In genomic region chr22:50603511-50604255, GRCh38 we compare ENCODE assay signal across 16 cellular contexts. TPM values are rescaled to one million over a fixed set of nuclear protein-coding genes. Genes with fewer than 3 reads are reported as not detected.
DNase-seq lines count a peak whose midpoint lies in the region; ATAC-seq, FAIRE-seq and TF ChIP-seq lines count a peak whose summit lies in the region.
"Had no signal": no experiment of that assay in that cellular context is flagged by ENCODE, and none has a peak within 500 bp of the region (broad histone marks: within the 10 kb centered on the region; RNA-seq: fewer than 3 reads in every experiment).

No MANE protein-coding gene starts in this region.

- DNase-seq in AG20443 (ENCODE audit: low spot score), result peak; percentile 23
- DNase-seq in GM10266 (ENCODE audit: extremely low spot score), result peak; percentile 40
- peak; percentile 54 for DNase-seq in RWPE2 (ENCODE audit: low spot score)
- peak; percentile 61 for DNase-seq in kidney
- DNase-seq in foreskin keratinocyte, result no peak
- DNase-seq in putamen (ENCODE audit: low spot score), result no peak
- no peak for DNase-seq in SIG-M5 (lab: John Stamatoyannopoulos, UW)
- DNase-seq in NCI-H526 treated with DMSO at 0.1 percent for 48 hours (lab: John Stamatoyannopoulos, UW), result no peak
- DNase-seq: Caco-2; CD4-positive, CD25-positive, alpha-beta regulatory T cell; NCI-H1105 treated with DMSO at 0.1 percent for 48 hours; NCI-H187; NK-92 treated with Interleukin-12 subunit alpha and Interleukin-12 subunit beta, amount 100 ng/mL, for 24 hours had no signal

- H3K9me3 ChIP-seq in RWPE2 (ENCODE audit: severe bottlenecking) (no peaks in the 10 kb centered on the region), kidney (ENCODE audit: control insufficient read depth in 1 of 2, low read length in 2 of 2) (no peaks in the 10 kb centered on the region)
- H3K9me3 ChIP-seq: Caco-2 had no signal

- H3K4me3 ChIP-seq in RWPE2 (ENCODE audit: severe bottlenecking), result no peak overlapping the region
- no peak overlapping the region for H3K4me3 ChIP-seq in kidney (ENCODE audit: low read length in 2 of 2)

- H3K27ac ChIP-seq in RWPE2 (ENCODE audit: poor library complexity, severe bottlenecking) (no peak overlapping the region), kidney (ENCODE audit: low read depth in 2 of 2, low read length in 2 of 2) (no peak overlapping the region), foreskin keratinocyte (no peak overlapping the region)

- TF ChIP-seq CTCF in GM10266 (IDR thresholded peaks at IDR 0.05; ENCODE audit: control insufficient read depth, insufficient read depth, low read depth, missing control alignments), result no peak
- TF ChIP-seq CTCF in RWPE2 (IDR thresholded peaks at IDR 0.05; ENCODE audit: poor library complexity, severe bottlenecking), result no peak
- no peak for TF ChIP-seq CTCF in kidney (IDR thresholded peaks at IDR 0.05; ENCODE audit: borderline replicate concordance, extremely low read depth, insufficient read depth)
- no peak for TF ChIP-seq CTCF in foreskin keratinocyte (conservative IDR thresholded peaks at IDR 0.05)

- no peaks in the 10 kb centered on the region for H3K4me1 ChIP-seq in RWPE2 (ENCODE audit: insufficient read depth, poor library complexity, severe bottlenecking)
- peaks cover 0 to 2% of the 10 kb centered on the region in 2 donors for H3K4me1 ChIP-seq in kidney (ENCODE audit: control insufficient read depth in 1 of 2, insufficient read depth in 1 of 2, low read depth in 1 of 2, low read length in 2 of 2)
- H3K4me1 ChIP-seq in foreskin keratinocyte, result no peaks in the 10 kb centered on the region

- H3K36me3 ChIP-seq in RWPE2 (ENCODE audit: low read depth), result no peaks in the 10 kb centered on the region
- no peaks in the 10 kb centered on the region for H3K36me3 ChIP-seq in kidney (ENCODE audit: control insufficient read depth in 1 of 2, insufficient read depth in 2 of 2, low read length in 2 of 2)

- FAIRE-seq in kidney (lab: Jason Lieb, UNC), result no peak

- H3K27me3 ChIP-seq in RWPE2 (ENCODE audit: insufficient read depth, poor library complexity, severe bottlenecking) (peaks cover 35% of the 10 kb centered on the region), foreskin keratinocyte (peaks cover 72% of the 10 kb centered on the region)

- no peak overlapping the region for H3K9ac ChIP-seq in kidney (ENCODE audit: low read length in 2 of 2)

- ATAC-seq in RWPE2 (ENCODE audit: low read depth), result no peak
- ATAC-seq in foreskin keratinocyte, result no peak

- intact Hi-C loops in kidney (cut with DNase I), result no loop called here

RNA-seq across cellular contexts. Expression of gene MAPK8IP2, which starts 3.1 kb away (rescaled TPM):
- 1.1 TPM for total RNA-seq in kidney
- polyA plus RNA-seq in kidney (ENCODE audit: insufficient read depth, low read depth, low replicate concordance), result 1.0 TPM
- total RNA-seq in foreskin keratinocyte, result 0.24 and 0.28 TPM in 2 replicates
- polyA plus RNA-seq in foreskin keratinocyte, result 0.30 and 0.31 TPM in 2 replicates
- polyA plus RNA-seq: CD4-positive, CD25-positive, alpha-beta regulatory T cell had no signal

RNA-seq across cellular contexts. Expression of gene CHKB, which starts 21.0 kb away (rescaled TPM):
- total RNA-seq in kidney, result 91.7 TPM
- polyA plus RNA-seq in kidney (ENCODE audit: insufficient read depth, low read depth, low replicate concordance), result 73.0 TPM
- 56.2 and 57.3 TPM in 2 replicates for total RNA-seq in foreskin keratinocyte
- polyA plus RNA-seq in foreskin keratinocyte, result 59.6 and 60.5 TPM in 2 replicates

RNA-seq across cellular contexts. Expression of gene ARSA, which starts 24.3 kb away (rescaled TPM):
- total RNA-seq in kidney (53.0 TPM), foreskin keratinocyte (22.7 and 28.8 TPM in 2 replicates)
- polyA plus RNA-seq in kidney (ENCODE audit: insufficient read depth, low read depth, low replicate concordance) (52.8 TPM), foreskin keratinocyte (23.5 and 29.2 TPM in 2 replicates)

RNA-seq across cellular contexts. Expression of gene CPT1B, which starts 25.5 kb away (rescaled TPM):
- 34.3 TPM for total RNA-seq in kidney
- 20.6 TPM for polyA plus RNA-seq in kidney (ENCODE audit: insufficient read depth, low read depth, low replicate concordance)
- total RNA-seq in foreskin keratinocyte, result 5.9 and 7.4 TPM in 2 replicates
- 4.7 and 6.0 TPM in 2 replicates for polyA plus RNA-seq in foreskin keratinocyte

RNA-seq across cellular contexts. Expression of gene SYCE3, which starts 41.0 kb away (rescaled TPM):
- total RNA-seq in kidney, result not detected
- polyA plus RNA-seq in kidney (ENCODE audit: insufficient read depth, low read depth, low replicate concordance), result 4.6 TPM
- total RNA-seq in foreskin keratinocyte, result 0.41 TPM in 1 of 2 replicates, not detected in the other
- 0.34 and 0.46 TPM in 2 replicates for polyA plus RNA-seq in foreskin keratinocyte
- total RNA-seq: Caco-2; CD4-positive, CD25-positive, alpha-beta regulatory T cell; H7; OCI-LY7; RPMI7951 had no signal
- polyA plus RNA-seq: CD4-positive, CD25-positive, alpha-beta regulatory T cell had no signal

Comparison
In these comparisons a context has a peak if more than half of its experiments do, and no peak if none do; other contexts are left out.
1. DNase-seq: peak in AG20443 (single experiment), GM10266 (single experiment), RWPE2 (single experiment) and kidney (single experiment); none in foreskin keratinocyte (0 of 2), putamen (single experiment), SIG-M5 (single experiment) and NCI-H526 treated with DMSO at 0.1 percent for 48 hours (single experiment).